Comparison of ENCODE assay signal across 15 cellular contexts in genomic region chr2:23536326-23536725, GRCh38.
"Had no signal": no experiment of that assay in that cellular context is flagged by ENCODE, and none has a peak within 500 bp of the region (broad histone marks: within the 10 kb centered on the region; RNA-seq: fewer than 3 reads in every experiment).

No MANE protein-coding gene starts in this region.

- H3K36me3 ChIP-seq: cardiac muscle cell, lower lobe of right lung, right lobe of liver, spleen, upper lobe of left lung had no signal

- DNase-seq: activated CD4-positive, alpha-beta T cell treated with anti-CD3 and anti-CD28 coated beads, Interleukin-2, amount 50 U/mL, for 4 hours; activated gamma-delta T cell treated with Interleukin-2 at 50 U/mL for 16 hours; activated naive CD8-positive, alpha-beta T cell treated with anti-CD3 and anti-CD28 coated beads for 36 hours; activated T-cell treated with anti-CD3 and anti-CD28 coated beads, Interleukin-2, amount 50 U/mL, for 48 hours; anterior cingulate cortex; glutamatergic neuron; left cardiac atrium; lower lobe of right lung; right lobe of liver; spleen; stimulated activated CD4-positive, alpha-beta T cell treated with anti-CD3 and anti-CD28 coated beads, Interleukin-1b, Interleukin-23, amount 100 ng/mL, for 48 hours; substantia nigra; upper lobe of left lung had no signal

- H3K4me3 ChIP-seq: cardiac muscle cell, lower lobe of right lung, right lobe of liver, spleen, upper lobe of left lung had no signal

- FAIRE-seq: endometrium had no signal

- H3K27me3 ChIP-seq: cardiac muscle cell, right lobe of liver, spleen, upper lobe of left lung had no signal
